8 cellular contexts compared by ENCODE assay signal in the genomic region with DNA sequence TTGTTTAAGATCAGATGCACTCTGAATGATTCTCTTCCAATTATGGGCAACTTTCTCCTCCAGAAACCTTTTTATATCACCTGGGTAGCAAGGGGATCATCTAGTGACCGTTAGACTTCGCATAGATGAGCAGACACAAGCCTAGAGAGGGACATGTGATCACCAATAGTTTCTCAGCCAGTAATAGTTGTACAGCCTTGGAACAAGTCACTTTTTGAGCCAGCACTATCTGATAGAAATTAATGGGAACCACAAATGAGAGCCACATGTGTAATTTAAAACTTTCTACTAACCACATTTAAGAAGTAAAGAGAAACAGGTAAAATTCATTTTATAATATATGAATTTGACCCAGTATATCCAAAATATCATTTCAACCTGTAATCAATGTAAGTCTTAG. TPM values are rescaled to one million over a fixed set of nuclear protein-coding genes. Genes with fewer than 3 reads are reported as not detected.
A peak's percentile ranks its signal among the peaks of the same experiment; 100 is the strongest.
DNase-seq lines count a peak whose midpoint lies in the region; ATAC-seq and TF ChIP-seq lines count a peak whose summit lies in the region.

No MANE protein-coding gene starts in this region.

- H3K27ac Mint-ChIP-seq in activated T-cell treated with anti-CD3 and anti-CD28 coated beads, Interleukin-2, amount 50 U/mL, for 24 hours, result no peak overlapping the region
- H3K27ac Mint-ChIP-seq in activated CD8-positive, alpha-beta T cell treated with anti-CD3 and anti-CD28 coated beads for 36 hours, result no peak overlapping the region

- CTCF ChIA-PET in activated CD8-positive, alpha-beta T cell treated with anti-CD3 and anti-CD28 coated beads for 36 hours (lab: Charles Lee), result no interaction called here

- H3K4me3 ChIP-seq in kidney epithelial cell (ENCODE audit: low read depth, low read length) (peak overlapping the region; percentile 63), tibial artery (peak overlapping the region; percentile 79 to 81)

- TF ChIP-seq CTCF in activated CD8-positive, alpha-beta T cell treated with anti-CD3 and anti-CD28 coated beads for 36 hours (IDR thresholded peaks at IDR 0.05), result no peak
- TF ChIP-seq CTCF in kidney epithelial cell (IDR thresholded peaks at IDR 0.05; ENCODE audit: insufficient read depth, low read length, poor library complexity, severe bottlenecking) (no peak), tibial artery (IDR thresholded peaks at IDR 0.05) (no peak)

- peaks cover 31% of the 10 kb centered on the region for H3K4me1 Mint-ChIP-seq in activated T-cell treated with anti-CD3 and anti-CD28 coated beads, Interleukin-2, amount 50 U/mL, for 24 hours (ENCODE audit: low read depth)
- H3K4me1 Mint-ChIP-seq in activated CD8-positive, alpha-beta T cell treated with anti-CD3 and anti-CD28 coated beads for 36 hours (ENCODE audit: low read depth), result peaks cover 23% of the 10 kb centered on the region

- H3K36me3 ChIP-seq in kidney epithelial cell (ENCODE audit: control insufficient read depth, insufficient read depth, low read length), result no peaks in the 10 kb centered on the region
- no peaks in the 10 kb centered on the region for H3K36me3 ChIP-seq in tibial artery

- H3K27me3 ChIP-seq in kidney epithelial cell (ENCODE audit: control insufficient read depth, insufficient read depth, low read length) (no peaks in the 10 kb centered on the region), tibial artery (peaks cover 0 to 14% of the 10 kb centered on the region in 2 donors)

- H3K4me3 Mint-ChIP-seq in activated T-cell treated with anti-CD3 and anti-CD28 coated beads, Interleukin-2, amount 50 U/mL, for 24 hours, result peak overlapping the region; percentile 96
- H3K4me3 Mint-ChIP-seq in activated CD8-positive, alpha-beta T cell treated with anti-CD3 and anti-CD28 coated beads for 36 hours, result peak overlapping the region; percentile 92

- POLR2A ChIA-PET in activated CD8-positive, alpha-beta T cell treated with anti-CD3 and anti-CD28 coated beads for 36 hours (lab: Charles Lee), result interaction anchor here (1.4 kb wide), 1 partner anchor 15 kb away, joined by 3 read pairs; no protein-coding TSS in a partner anchor

- no peaks in the 10 kb centered on the region for H3K9me3 Mint-ChIP-seq in activated T-cell treated with anti-CD3 and anti-CD28 coated beads, Interleukin-2, amount 50 U/mL, for 24 hours
- H3K9me3 Mint-ChIP-seq in activated CD8-positive, alpha-beta T cell treated with anti-CD3 and anti-CD28 coated beads for 36 hours, result no peaks in the 10 kb centered on the region

- H3K27ac ChIP-seq in tibial artery, result peak overlapping the region; percentile 60 to 71

- intact Hi-C loops in activated CD8-positive, alpha-beta T cell treated with anti-CD3 and anti-CD28 coated beads for 36 hours (cut with micrococcal nuclease), result no loop called here
- intact Hi-C loops in tibial artery (cut with DNase I; ENCODE audit: low total_unique reads), result no loop called here

- DNase-seq in activated T-cell treated with anti-CD3 and anti-CD28 coated beads, Interleukin-2, amount 50 U/mL, for 24 hours, result no peak
- DNase-seq in activated T-cell treated with anti-CD3 and anti-CD28 coated beads, Interleukin-2, amount 50 U/mL, for 1 hour, result no peak
- DNase-seq in activated CD8-positive, alpha-beta T cell treated with anti-CD3 and anti-CD28 coated beads for 36 hours, result no peak
- DNase-seq in kidney epithelial cell (ENCODE audit: low read depth), result no peak
- DNase-seq in tibial artery, result no peak
- no peak for DNase-seq in dermis blood vessel endothelial cell

- no peak for ATAC-seq in activated CD8-positive, alpha-beta T cell treated with anti-CD3 and anti-CD28 coated beads for 36 hours
- no peak for ATAC-seq in GM18520 (IDR thresholded peaks at IDR 0.05; ENCODE audit: unreplicated experiment)
- ATAC-seq in GM21737 (IDR thresholded peaks at IDR 0.05; ENCODE audit: unreplicated experiment), result no peak

- peaks cover 31% of the 10 kb centered on the region for H3K27me3 Mint-ChIP-seq in activated T-cell treated with anti-CD3 and anti-CD28 coated beads, Interleukin-2, amount 50 U/mL, for 24 hours
- peaks cover 24% of the 10 kb centered on the region for H3K27me3 Mint-ChIP-seq in activated CD8-positive, alpha-beta T cell treated with anti-CD3 and anti-CD28 coated beads for 36 hours

- peaks cover 25% of the 10 kb centered on the region for H3K36me3 Mint-ChIP-seq in activated T-cell treated with anti-CD3 and anti-CD28 coated beads, Interleukin-2, amount 50 U/mL, for 24 hours (ENCODE audit: low read depth)
- peaks cover 12% of the 10 kb centered on the region for H3K36me3 Mint-ChIP-seq in activated CD8-positive, alpha-beta T cell treated with anti-CD3 and anti-CD28 coated beads for 36 hours (ENCODE audit: low read depth)

- H3K4me1 ChIP-seq in tibial artery, result peaks cover 0 to 18% (median 13%) of the 10 kb centered on the region in 4 donors

- no peaks in the 10 kb centered on the region for H3K9me3 ChIP-seq in tibial artery

RNA-seq across cellular contexts. Expression of gene CTNNBL1, which starts 0.6 kb away (rescaled TPM):
- 10 to 100 TPM; 67.3 to 74.9 TPM for total RNA-seq in activated CD8-positive, alpha-beta T cell treated with anti-CD3 and anti-CD28 coated beads for 36 hours
- total RNA-seq in kidney epithelial cell (28.8 and 40.5 TPM in 2 replicates), dermis blood vessel endothelial cell (32.8 and 35.8 TPM in 2 replicates)
